12 cellular contexts compared by ENCODE assay signal in the genomic region with DNA sequence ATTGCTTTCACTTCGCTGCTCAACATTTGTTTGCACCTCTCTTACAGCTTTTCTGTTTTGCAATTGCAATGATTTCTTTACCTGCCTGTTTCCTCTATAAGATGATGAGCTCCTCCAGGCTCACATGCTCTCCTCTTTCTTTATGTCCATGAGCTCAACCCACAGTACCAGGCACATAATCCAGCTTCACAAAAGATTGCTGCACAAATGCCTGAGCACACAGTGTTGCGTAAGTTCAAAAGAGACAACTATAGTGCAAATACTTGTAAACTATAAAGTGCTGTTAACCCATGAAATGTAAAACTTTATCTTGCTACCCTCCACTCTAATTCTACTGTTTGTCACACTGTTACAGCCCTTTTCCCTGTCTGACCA.
A peak's percentile ranks its signal among the peaks of the same experiment; 100 is the strongest.
DNase-seq lines count a peak whose midpoint lies in the region; ATAC-seq and TF ChIP-seq lines count a peak whose summit lies in the region.
"Had no signal": no experiment of that assay in that cellular context is flagged by ENCODE, and none has a peak within 500 bp of the region (broad histone marks: within the 10 kb centered on the region; RNA-seq: fewer than 3 reads in every experiment).

No MANE protein-coding gene starts in this region.

- no peaks in the 10 kb centered on the region for H3K27me3 ChIP-seq in mesendoderm (ENCODE audit: insufficient read depth, low read length, poor library complexity)
- H3K27me3 ChIP-seq: brain microvascular endothelial cell had no signal

- H2BK15ac ChIP-seq in mesendoderm (replicated peaks; ENCODE audit: low read depth) = no peak overlapping the region

- no peaks in the 10 kb centered on the region for H3K79me2 ChIP-seq in OCI-LY7 (ENCODE audit: insufficient read depth, low read depth, low read length)
- no peaks in the 10 kb centered on the region for H3K79me2 ChIP-seq in mesendoderm (ENCODE audit: control insufficient read depth, insufficient read depth, low read length)

- H3K27ac ChIP-seq in OCI-LY7 (ENCODE audit: low read depth, low read length, poor library complexity, severe bottlenecking) = no peak overlapping the region
- peak overlapping the region; percentile 95 for H3K27ac ChIP-seq in caudate nucleus (ENCODE audit: low read depth, low read length)
- no peak overlapping the region for H3K27ac ChIP-seq in mesendoderm (ENCODE audit: low read depth, low read length)
- H3K27ac ChIP-seq in substantia nigra (ENCODE audit: low read depth, low read length, poor library complexity, severe bottlenecking) = peak overlapping the region; percentile 81
- H3K27ac ChIP-seq: brain microvascular endothelial cell had no signal

- H3K4me2 ChIP-seq in OCI-LY7 (ENCODE audit: low read length) (peak overlapping the region; percentile 46), mesendoderm (ENCODE audit: low read length) (no peak overlapping the region)

- WGBS in mesendoderm (ENCODE audit: extremely low coverage, insufficient coverage, low lambda C conversion rate) = no CpG with 5 or more reads among the region's 2 CpGs

- TF ChIP-seq CTCF in OCI-LY7 (conservative IDR thresholded peaks at IDR 0.05; ENCODE audit: low read length) = no peak

- POLR2A ChIA-PET in OCI-LY7 (lab: Charles Lee) = interaction anchor here (0.6 to 2.4 kb wide), 11 partner anchors 8 to 313 kb away, joined by 3 to 15 read pairs (median 3); no protein-coding TSS in a partner anchor

- no peak overlapping the region for H2BK120ac ChIP-seq in mesendoderm (ENCODE audit: low read depth, low read length)

- no TSS peak for BruUV-seq in OCI-LY7 (replicated peaks; lab: Mats Ljungman, UMichigan)

- no peaks in the 10 kb centered on the region for H3K9me2 ChIP-seq in OCI-LY7 (ENCODE audit: insufficient read depth, low read length)

- H4K5ac ChIP-seq in mesendoderm (ENCODE audit: low read length) = no peak overlapping the region

- peak overlapping the region; percentile 31 for H3K56ac ChIP-seq in mesendoderm (ENCODE audit: low read length)

- no peak for ATAC-seq in GM18868 (IDR thresholded peaks at IDR 0.05; ENCODE audit: unreplicated experiment)
- ATAC-seq: stimulated activated naive CD8-positive, alpha-beta T cell treated with anti-CD3 and anti-CD28 coated beads, Interleukin-15, Interleukin-2, amounts not matched to agents 100 U/mL and 50 U/mL, for 24 hours had no signal

- H3K36me3 ChIP-seq in OCI-LY7 (ENCODE audit: insufficient read depth, low read length) (no peaks in the 10 kb centered on the region), mesendoderm (ENCODE audit: control insufficient read depth, insufficient read depth, low read length) (no peaks in the 10 kb centered on the region)
- H3K36me3 ChIP-seq: brain microvascular endothelial cell had no signal

- H3K18ac ChIP-seq in mesendoderm (ENCODE audit: low read length) = peak overlapping the region; percentile 52

- H3K9me3 ChIP-seq in OCI-LY7 (ENCODE audit: low read length) = no peaks in the 10 kb centered on the region

- no peak overlapping the region for H2AK5ac ChIP-seq in mesendoderm (ENCODE audit: low read length)

- CTCF ChIA-PET in OCI-LY7 (lab: Charles Lee; ENCODE audit: unreplicated experiment) = interaction anchor here (1.2 kb wide), 1 partner anchor 34 kb away, joined by 3 read pairs; no protein-coding TSS in a partner anchor

- peaks cover 64% of the 10 kb centered on the region for H3K4me1 ChIP-seq in OCI-LY7 (ENCODE audit: insufficient read depth, low read length, poor library complexity, severe bottlenecking)
- H3K4me1 ChIP-seq in mesendoderm (ENCODE audit: control insufficient read depth, low read depth, low read length) = peaks cover 6% of the 10 kb centered on the region

- intact Hi-C loops in OCI-LY7 (cut with micrococcal nuclease; ENCODE audit: unreplicated experiment) = no loop called here

- H4K20me1 ChIP-seq in OCI-LY7 (ENCODE audit: insufficient read depth, low read length) = no peaks in the 10 kb centered on the region

- no peak overlapping the region for H3K4ac ChIP-seq in mesendoderm (ENCODE audit: low read depth, low read length)

- H2AFZ ChIP-seq in OCI-LY7 (ENCODE audit: low read length) = peak overlapping the region; percentile 90

- H3K4me3 ChIP-seq in OCI-LY7 (ENCODE audit: low read depth, low read length, poor library complexity, severe bottlenecking) (no peak overlapping the region), mesendoderm (ENCODE audit: low read length) (no peak overlapping the region)

- H2BK5ac ChIP-seq in mesendoderm (ENCODE audit: low read length) = no peak overlapping the region

- DNase-seq in OCI-LY7 (ENCODE audit: low spot score) (no peak), caudate nucleus (lab: John Stamatoyannopoulos, UW) (no peak), mesendoderm (no peak), substantia nigra (lab: John Stamatoyannopoulos, UW) (no peak), RKO (ENCODE audit: low spot score) (no peak), nucleus accumbens (lab: John Stamatoyannopoulos, UW) (no peak), NCI-H146 (lab: John Stamatoyannopoulos, UW) (no peak)
- DNase-seq: activated CD4-positive, alpha-beta T cell treated with anti-CD3 and anti-CD28 coated beads, Interleukin-2, amount 50 U/mL, for 1 hour; NCI-H1092 treated with DMSO at 0.1 percent for 48 hours; stimulated activated naive CD8-positive, alpha-beta T cell treated with anti-CD3 and anti-CD28 coated beads, Interleukin-15, Interleukin-2, amounts not matched to agents 100 U/mL and 50 U/mL, for 24 hours had no signal

- no peak overlapping the region for H4K8ac ChIP-seq in mesendoderm (ENCODE audit: low read depth, low read length)

- H3K79me1 ChIP-seq in mesendoderm (ENCODE audit: low read length) = no peaks in the 10 kb centered on the region

- H3K9ac ChIP-seq in mesendoderm (ENCODE audit: low read length) = no peak overlapping the region

- no peak overlapping the region for H3K23ac ChIP-seq in mesendoderm (ENCODE audit: low read length)

Comparison
In these comparisons a context has a peak if more than half of its experiments do, and no peak if none do; other contexts are left out.
1. H3K27ac ChIP-seq: peak in caudate nucleus (single experiment) and substantia nigra (single experiment); none in OCI-LY7 (single experiment) and mesendoderm (single experiment).